In genomic region chrX:130896026-130896425, GRCh38 we compare ENCODE assay signal across 19 cellular contexts. TPM values are rescaled to one million over a fixed set of nuclear protein-coding genes. Genes with fewer than 3 reads are reported as not detected.
DNase-seq lines count a peak whose midpoint lies in the region; ATAC-seq, FAIRE-seq and TF ChIP-seq lines count a peak whose summit lies in the region.
"Had no signal": no experiment of that assay in that cellular context is flagged by ENCODE, and none has a peak within 500 bp of the region (broad histone marks: within the 10 kb centered on the region; RNA-seq: fewer than 3 reads in every experiment).

No MANE protein-coding gene starts in this region.

- no peak overlapping the region for H3K56ac ChIP-seq in H1 (replicated peaks; ENCODE audit: insufficient read length, low read depth, low read length)

- POLR2A ChIA-PET in H1 (lab: Charles Lee; ENCODE audit: partially characterized antibody): no interaction called here

- no peak overlapping the region for H3K14ac ChIP-seq in H1 (ENCODE audit: insufficient read length)

- TF ChIP-seq CTCF in H1 (IDR thresholded peaks at IDR 0.05; ENCODE audit: control extremely low read depth in 1 of 3, insufficient read depth in 1 of 3, low read depth in 1 of 3, low read length in 3 of 3): no peak

- no peak overlapping the region for H2BK15ac ChIP-seq in H1 (ENCODE audit: low read length)

- H3K9ac ChIP-seq in H1 (replicated peaks in 1 of 4; ENCODE audit: extremely low read depth in 1 of 4, low read depth in 3 of 4, low read length in 3 of 4): no peak overlapping the region

- no peak overlapping the region for H3K4me2 ChIP-seq in H1 (ENCODE audit: insufficient read depth in 1 of 2, low read depth in 2 of 2, low read length in 2 of 2)

- H2AK5ac ChIP-seq in H1 (ENCODE audit: low read depth, low read length): no peak overlapping the region

- H3K79me1 ChIP-seq in H1 (ENCODE audit: low read depth, low read length): no peaks in the 10 kb centered on the region

- H2AFZ ChIP-seq in H1 (ENCODE audit: low read length): no peak overlapping the region

- no peak for TF ChIP-seq POLR2A in H1 (IDR thresholded peaks at IDR 0.05; ENCODE audit: control extremely low read depth in 1 of 2, low read depth in 2 of 2, low read length in 2 of 2)

- FAIRE-seq in H1 (lab: Jason Lieb, UNC): peak; percentile 52
- FAIRE-seq: endothelial cell of umbilical vein had no signal

- no peak overlapping the region for H2BK12ac ChIP-seq in H1 (ENCODE audit: low read depth, low read length)

- H3K27ac Mint-ChIP-seq in activated naive CD8-positive, alpha-beta T cell treated with anti-CD3 and anti-CD28 coated beads for 36 hours: no peak overlapping the region
- H3K27ac Mint-ChIP-seq: activated CD8-positive, alpha-beta T cell treated with anti-CD3 and anti-CD28 coated beads, Interleukin-2, amount 10 ng/mL, durations not matched to agents 7 days and 5 days; activated naive CD8-positive, alpha-beta T cell treated with anti-CD3 and anti-CD28 coated beads, Interleukin-2, amount 50 U/mL, for 24 hours; memory B cell; natural killer cell treated with Interleukin-12 subunit alpha and Interleukin-12 subunit beta and Interleukin-15 and Interleukin-18, amount 100 ng/mL, for 72 hours; T-helper 17 cell had no signal

- no peaks in the 10 kb centered on the region for H3K9me3 Mint-ChIP-seq in activated naive CD8-positive, alpha-beta T cell treated with anti-CD3 and anti-CD28 coated beads for 36 hours
- H3K9me3 Mint-ChIP-seq: activated naive CD8-positive, alpha-beta T cell treated with anti-CD3 and anti-CD28 coated beads, Interleukin-2, amount 50 U/mL, for 24 hours; memory B cell; natural killer cell treated with Interleukin-12 subunit alpha and Interleukin-12 subunit beta and Interleukin-15 and Interleukin-18, amount 100 ng/mL, for 72 hours; stimulated activated naive CD8-positive, alpha-beta T cell treated with anti-CD3 and anti-CD28 coated beads, Interleukin-15, amount 100 ng/mL, for 72 hours had no signal

- no peaks in the 10 kb centered on the region for H3K79me2 ChIP-seq in H1 (ENCODE audit: control insufficient read depth in 1 of 2, insufficient read depth in 2 of 2, low read length in 2 of 2)

- H3K23ac ChIP-seq in H1 (ENCODE audit: insufficient read length): no peak overlapping the region

- H3K4me1 Mint-ChIP-seq in activated naive CD8-positive, alpha-beta T cell treated with anti-CD3 and anti-CD28 coated beads for 36 hours: peaks cover 4% of the 10 kb centered on the region
- H3K4me1 Mint-ChIP-seq: stimulated activated naive CD8-positive, alpha-beta T cell treated with anti-CD3 and anti-CD28 coated beads, Interleukin-15, amount 100 ng/mL, for 72 hours had no signal

- DNase-seq in OCI-M1 (lab: John Stamatoyannopoulos, UW) (peak; percentile 32), H1 (ENCODE audit: low read depth in 1 of 2, low spot score in 2 of 2) (no peak), substantia nigra (lab: John Stamatoyannopoulos, UW) (peak in 8 of 49 donors; percentile 0 to 9 (median 1)), NCI-H1417 (lab: John Stamatoyannopoulos, UW) (no peak), cerebellum (ENCODE audit: low spot score) (no peak)
- DNase-seq in activated naive CD8-positive, alpha-beta T cell treated with anti-CD3 and anti-CD28 coated beads for 36 hours: no peak
- DNase-seq: activated CD4-positive, CD25-positive, alpha-beta regulatory T cell; activated CD8-positive, alpha-beta T cell treated with anti-CD3 and anti-CD28 coated beads, Interleukin-2, amount 10 ng/mL, durations not matched to agents 7 days and 5 days; activated naive CD8-positive, alpha-beta T cell treated with anti-CD3 and anti-CD28 coated beads, Interleukin-2, amount 50 U/mL, for 24 hours; colonic mucosa; EL; NCI-H1436; stimulated activated naive CD8-positive, alpha-beta T cell treated with anti-CD3 and anti-CD28 coated beads, Interleukin-15, amount 100 ng/mL, for 72 hours; T-helper 17 cell had no signal

- H3K4me3 ChIP-seq in H1 (ENCODE audit: extremely low read depth in 1 of 4, insufficient read depth in 2 of 4, low read depth in 3 of 4, low read length in 4 of 4): no peak overlapping the region
- H3K4me3 ChIP-seq: colonic mucosa had no signal

- peaks cover 0 to 1% of the 10 kb centered on the region in 2 experiments for H4K20me1 ChIP-seq in H1 (replicated peaks in 1 of 2; ENCODE audit: control insufficient read depth in 1 of 2, insufficient read depth in 2 of 2, low read length in 2 of 2)

- no peak for TF ChIP-seq EP300 in H1 (IDR thresholded peaks at IDR 0.05; ENCODE audit: borderline replicate concordance in 1 of 2, low read depth in 2 of 2, low read length in 2 of 2)

- ATAC-seq in HG02884 (IDR thresholded peaks at IDR 0.05; ENCODE audit: unreplicated experiment): no peak
- ATAC-seq: activated CD8-positive, alpha-beta T cell treated with anti-CD3 and anti-CD28 coated beads, Interleukin-2, amount 10 ng/mL, durations not matched to agents 7 days and 5 days; activated naive CD8-positive, alpha-beta T cell treated with anti-CD3 and anti-CD28 coated beads, Interleukin-2, amount 50 U/mL, for 24 hours; natural killer cell treated with Interleukin-12 subunit alpha and Interleukin-12 subunit beta and Interleukin-15 and Interleukin-18, amount 100 ng/mL, for 72 hours; stimulated activated naive CD8-positive, alpha-beta T cell treated with anti-CD3 and anti-CD28 coated beads, Interleukin-15, amount 100 ng/mL, for 72 hours; T-helper 17 cell had no signal

- no peak overlapping the region for H2BK5ac ChIP-seq in H1 (ENCODE audit: low read depth, low read length)

- H3K4ac ChIP-seq in H1 (replicated peaks; ENCODE audit: insufficient read length, low read depth, low read length): no peak overlapping the region

- peaks cover 11% of the 10 kb centered on the region for H3K36me3 Mint-ChIP-seq in activated naive CD8-positive, alpha-beta T cell treated with anti-CD3 and anti-CD28 coated beads for 36 hours

- 83% methylated on average over 1 of the region's 1 CpG; no CpG with 5 or more reads in 1 of the 2 experiments for WGBS in H1 (ENCODE audit: extremely low coverage in 1 of 2, insufficient coverage in 1 of 2, insufficient read length in 1 of 2, insufficient replicate concordance in 2 of 2, low coverage in 1 of 2, low lambda C conversion rate in 2 of 2, missing lambda C conversion rate in 1 of 2), 2 experiments

- H3K36me3 ChIP-seq in H1 (ENCODE audit: control insufficient read depth in 2 of 4, insufficient read depth in 4 of 4, low read length in 3 of 4): no peaks in the 10 kb centered on the region
- H3K36me3 ChIP-seq: colonic mucosa had no signal

- no peak for TF ChIP-seq RAD21 in H1 (IDR thresholded peaks at IDR 0.05 in 1 of 2, conservative IDR thresholded peaks at IDR 0.05 in 1 of 2; ENCODE audit: low read depth in 2 of 2, low read length in 2 of 2)

- no peak overlapping the region for H4K8ac ChIP-seq in H1 (ENCODE audit: extremely low read depth, insufficient read depth, low read length)

- CTCF ChIA-PET in H1 (lab: Charles Lee; ENCODE audit: partially characterized antibody): no interaction called here

- no peak overlapping the region for H3K27ac ChIP-seq in H1 (ENCODE audit: low read depth, low read length)
- H3K27ac ChIP-seq in layer of hippocampus (ENCODE audit: low read depth, low read length): peak overlapping the region; percentile 78
- H3K27ac ChIP-seq in substantia nigra (ENCODE audit: low read depth, low read length, poor library complexity, severe bottlenecking): peak overlapping the region; percentile 81
- H3K27ac ChIP-seq: colonic mucosa had no signal

- H3K27me3 ChIP-seq in H1 (replicated peaks in 1 of 4; ENCODE audit: control insufficient read depth in 3 of 4, extremely low read depth in 1 of 4, insufficient read depth in 3 of 4, low read length in 3 of 4) (no peaks in the 10 kb centered on the region), layer of hippocampus (ENCODE audit: control insufficient read depth, insufficient read depth, low read length) (no peaks in the 10 kb centered on the region)
- H3K27me3 ChIP-seq: colonic mucosa had no signal

- H3K18ac ChIP-seq in H1 (ENCODE audit: extremely low read depth, low read length): no peak overlapping the region

- no peak overlapping the region for H2BK120ac ChIP-seq in H1 (replicated peaks; ENCODE audit: low read depth, low read length)

- no peaks in the 10 kb centered on the region for H3K23me2 ChIP-seq in H1 (ENCODE audit: low read depth, low read length)

- no peak overlapping the region for H4K91ac ChIP-seq in H1 (replicated peaks; ENCODE audit: insufficient read length, low read length)

- no peaks in the 10 kb centered on the region for H3K9me3 ChIP-seq in H1 (ENCODE audit: insufficient read depth in 2 of 2, low read depth in 1 of 2, low read length in 1 of 2)
- H3K9me3 ChIP-seq: colonic mucosa had no signal

- H4K5ac ChIP-seq in H1 (ENCODE audit: insufficient read length, low read depth, low read length): no peak overlapping the region

- no peak overlapping the region for H3K4me3 Mint-ChIP-seq in activated naive CD8-positive, alpha-beta T cell treated with anti-CD3 and anti-CD28 coated beads for 36 hours
- H3K4me3 Mint-ChIP-seq: activated CD8-positive, alpha-beta T cell treated with anti-CD3 and anti-CD28 coated beads, Interleukin-2, amount 10 ng/mL, durations not matched to agents 7 days and 5 days; activated naive CD8-positive, alpha-beta T cell treated with anti-CD3 and anti-CD28 coated beads, Interleukin-2, amount 50 U/mL, for 24 hours; memory B cell; natural killer cell treated with Interleukin-12 subunit alpha and Interleukin-12 subunit beta and Interleukin-15 and Interleukin-18, amount 100 ng/mL, for 72 hours; stimulated activated naive CD8-positive, alpha-beta T cell treated with anti-CD3 and anti-CD28 coated beads, Interleukin-15, amount 100 ng/mL, for 72 hours; T-helper 17 cell had no signal

- H3K4me1 ChIP-seq in H1 (replicated peaks in 1 of 4; ENCODE audit: control insufficient read depth in 3 of 4, insufficient read depth in 4 of 4, low read length in 3 of 4): no peaks in the 10 kb centered on the region
- H3K4me1 ChIP-seq: colonic mucosa had no signal

- no peaks in the 10 kb centered on the region for H3K27me3 Mint-ChIP-seq in activated naive CD8-positive, alpha-beta T cell treated with anti-CD3 and anti-CD28 coated beads for 36 hours
- H3K27me3 Mint-ChIP-seq: activated naive CD8-positive, alpha-beta T cell treated with anti-CD3 and anti-CD28 coated beads, Interleukin-2, amount 50 U/mL, for 24 hours; memory B cell; stimulated activated naive CD8-positive, alpha-beta T cell treated with anti-CD3 and anti-CD28 coated beads, Interleukin-15, amount 100 ng/mL, for 72 hours; T-helper 17 cell had no signal

- H2BK20ac ChIP-seq in H1 (ENCODE audit: low read length): no peak overlapping the region

RNA-seq across cellular contexts. Expression of gene ENOX2, which starts 7.0 kb away (rescaled TPM):
- 10.9 and 12.3 TPM in 2 replicates for total RNA-seq in H1 (2021; fragmentation: NEBNext Ultra II Directional; extraction: Animal tissue kit (Norgen Biotek cat#: 25700))
- polyA plus RNA-seq in H1 (2011; rRNA removed): 3.9 and 4.5 TPM in 2 replicates
- polyA plus RNA-seq in H1 (2011; cell fraction: cytosol; rRNA removed): 7.0 TPM
- 9.6 TPM for polyA plus RNA-seq in H1 (2011; cell fraction: nucleus; rRNA removed)
- polyA plus RNA-seq in H1 (2012, experiment 1 of 2): 6.9 to 13.0 TPM (median 8.6 TPM) in 4 replicates
- polyA plus RNA-seq in H1 (2012, experiment 2 of 2): 0.62 TPM
- polyA plus RNA-seq in H1 (2013, experiment 1 of 2): 8.9 TPM
- polyA plus RNA-seq in H1 (2013, experiment 2 of 2): 8.3 TPM
- 12.0 and 16.3 TPM in 2 replicates for polyA minus RNA-seq in H1 (2011; rRNA and poly(A)+ RNA removed)
- 6.8 TPM for polyA minus RNA-seq in H1 (2011; cell fraction: cytosol; rRNA and poly(A)+ RNA removed)
- 13.8 TPM for polyA minus RNA-seq in H1 (2011; cell fraction: nucleus; rRNA and poly(A)+ RNA removed)
- 10 to 100 TPM; 13.0 to 13.3 TPM for total RNA-seq in activated naive CD8-positive, alpha-beta T cell treated with anti-CD3 and anti-CD28 coated beads for 36 hours
- 5.2 TPM for total RNA-seq in cerebellum
